Comparison of ENCODE assay signal across 8 cellular contexts in the genomic region with DNA sequence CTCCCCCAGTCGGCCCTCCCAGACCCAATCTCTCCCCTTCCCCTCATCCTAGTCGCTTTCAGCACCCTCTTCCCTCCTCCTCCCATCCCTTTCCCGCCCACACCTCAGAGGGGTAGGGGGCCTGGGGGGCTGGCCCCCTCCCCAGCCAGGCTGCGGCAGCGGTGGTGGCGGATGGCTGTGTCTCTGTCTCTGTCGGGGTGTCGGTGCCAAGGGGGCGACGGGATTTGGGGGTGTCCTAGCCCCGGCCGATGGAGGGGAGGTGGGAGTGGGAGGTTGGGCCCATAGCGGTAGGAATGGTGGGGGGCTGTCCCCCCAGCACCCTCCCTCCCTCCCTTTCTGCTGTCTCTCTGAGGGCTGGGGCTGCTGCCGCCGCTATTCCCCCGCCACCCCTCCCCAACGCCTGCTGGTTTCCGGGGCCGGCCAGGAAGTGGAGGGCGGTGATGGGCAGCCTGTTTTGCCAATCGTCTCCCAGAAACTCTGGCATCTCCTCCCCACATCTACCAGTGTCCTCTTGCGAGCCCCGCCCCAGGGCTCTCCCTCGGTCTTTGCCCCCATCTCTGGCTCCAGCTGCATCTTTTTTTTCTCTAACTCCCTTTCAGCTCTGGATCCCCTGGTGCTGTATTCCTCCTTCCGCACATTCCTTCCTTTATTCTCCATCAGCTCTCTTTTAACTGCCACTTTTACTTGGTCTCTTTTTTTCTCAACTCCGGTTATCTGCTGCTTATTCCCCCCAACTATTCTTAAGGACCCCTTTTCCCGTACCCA. TPM values are rescaled to one million over a fixed set of nuclear protein-coding genes. Genes with fewer than 3 reads are reported as not detected.
DNase-seq lines count a peak whose midpoint lies in the region; ATAC-seq, FAIRE-seq and TF ChIP-seq lines count a peak whose summit lies in the region.

A gene with protein sequence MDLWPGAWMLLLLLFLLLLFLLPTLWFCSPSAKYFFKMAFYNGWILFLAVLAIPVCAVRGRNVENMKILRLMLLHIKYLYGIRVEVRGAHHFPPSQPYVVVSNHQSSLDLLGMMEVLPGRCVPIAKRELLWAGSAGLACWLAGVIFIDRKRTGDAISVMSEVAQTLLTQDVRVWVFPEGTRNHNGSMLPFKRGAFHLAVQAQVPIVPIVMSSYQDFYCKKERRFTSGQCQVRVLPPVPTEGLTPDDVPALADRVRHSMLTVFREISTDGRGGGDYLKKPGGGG (minus strand): TSS at position 374 of the 765 bp plus-strand sequence. CDS start 4,588 bp downstream, outside the sequence.

- H3K27me3 Mint-ChIP-seq in T-helper 1 cell treated with Interleukin-12 subunit alpha and Interleukin-12 subunit beta and Interleukin-4 antibody, amounts not matched to agents 30 μg/mL and 1 μg/mL, for 36 hours (ENCODE audit: low read depth) = no peaks in the 10 kb centered on the region

- H3K9me3 Mint-ChIP-seq in T-helper 1 cell treated with Interleukin-12 subunit alpha and Interleukin-12 subunit beta and Interleukin-4 antibody, amounts not matched to agents 30 μg/mL and 1 μg/mL, for 36 hours = no peaks in the 10 kb centered on the region

- H3K36me3 ChIP-seq in heart left ventricle (peaks cover 0 to 22% (median 15%) of the 10 kb centered on the region in 9 donors), tibial nerve (peaks cover 0 to 20% (median 0%) of the 10 kb centered on the region in 3 donors)

- H3K9me3 ChIP-seq in heart left ventricle (no peaks in the 10 kb centered on the region), tibial nerve (no peaks in the 10 kb centered on the region)

- H3K36me3 Mint-ChIP-seq in T-helper 1 cell treated with Interleukin-12 subunit alpha and Interleukin-12 subunit beta and Interleukin-4 antibody, amounts not matched to agents 30 μg/mL and 1 μg/mL, for 36 hours (ENCODE audit: low read depth) = peaks cover 19% of the 10 kb centered on the region

- peak within 1 kb of the TSS; percentile 87 to 100 (median 97) for H3K27ac ChIP-seq in heart left ventricle
- H3K27ac ChIP-seq in tibial nerve = peak within 1 kb of the TSS; percentile 91 to 100 (median 95)

- peaks cover 11 to 57% (median 38%) of the 10 kb centered on the region in 12 donors for H3K4me1 ChIP-seq in heart left ventricle
- H3K4me1 ChIP-seq in tibial nerve = peaks cover 0 to 66% (median 32%) of the 10 kb centered on the region in 4 donors

- TF ChIP-seq CTCF in heart left ventricle (IDR thresholded peaks at IDR 0.05) = no peak
- TF ChIP-seq CTCF in tibial nerve (IDR thresholded peaks at IDR 0.05) = no peak

- peak within 1 kb of the TSS; percentile 99 for H3K4me3 Mint-ChIP-seq in T-helper 1 cell treated with Interleukin-12 subunit alpha and Interleukin-12 subunit beta and Interleukin-4 antibody, amounts not matched to agents 30 μg/mL and 1 μg/mL, for 36 hours

- peak within 1 kb of the TSS; percentile 61 to 99 (median 88) for H3K4me3 ChIP-seq in heart left ventricle
- peak within 1 kb of the TSS; percentile 67 to 88 (median 73) for H3K4me3 ChIP-seq in tibial nerve

- peak; percentile 46 for ATAC-seq in HG02642 (IDR thresholded peaks at IDR 0.05; ENCODE audit: poor library complexity, unreplicated experiment)
- ATAC-seq in heart left ventricle = peak; percentile 65 to 77 (median 75)

- TF ChIP-seq EP300 in tibial nerve (IDR thresholded peaks at IDR 0.05) = peak; percentile 64 to 93

- WGBS in heart left ventricle, 4 donors = 0 to 1% (median 1%) methylated on average over 16 to 27 of the region's 27 CpGs
- WGBS in tibial nerve, 2 donors = 1 to 2% methylated on average over 27 of the region's 27 CpGs

- peak; percentile 90 to 95 for DNase-seq in NCI-H187 (lab: John Stamatoyannopoulos, UW)
- peak; percentile 96 for DNase-seq in amniotic epithelial cell (ENCODE audit: low read depth)
- peak; percentile 98 to 100 (median 99) for DNase-seq in heart left ventricle
- peak; percentile 98 for DNase-seq in pons (ENCODE audit: low spot score)
- DNase-seq in tibial nerve (ENCODE audit: low spot score in 2 of 2) = peak; percentile 95 to 97

- TF ChIP-seq POLR2A in heart left ventricle (IDR thresholded peaks at IDR 0.05) = peak in 1 of 2 donors; percentile 78
- TF ChIP-seq POLR2A in tibial nerve (IDR thresholded peaks at IDR 0.05) = peak; percentile 56 to 84

- peaks cover 65% of the 10 kb centered on the region for H3K4me1 Mint-ChIP-seq in T-helper 1 cell treated with Interleukin-12 subunit alpha and Interleukin-12 subunit beta and Interleukin-4 antibody, amounts not matched to agents 30 μg/mL and 1 μg/mL, for 36 hours (ENCODE audit: low read depth)

- H3K27me3 ChIP-seq in heart left ventricle (no peaks in the 10 kb centered on the region), tibial nerve (no peaks in the 10 kb centered on the region)

- FAIRE-seq in G401.6 (lab: Jason Lieb, UNC) = peak; percentile 73

- intact Hi-C loops in heart left ventricle (cut with DNase I) = loop anchor here in 4 of 10 donors (1.0 to 10.0 kb wide), 6 partner anchors 21 to 511 kb away; a partner anchor contains a TSS

- peak within 1 kb of the TSS; percentile 99 for H3K27ac Mint-ChIP-seq in T-helper 1 cell treated with Interleukin-12 subunit alpha and Interleukin-12 subunit beta and Interleukin-4 antibody, amounts not matched to agents 30 μg/mL and 1 μg/mL, for 36 hours

RNA-seq across cellular contexts. Expression of the gene that starts here (rescaled TPM):
- total RNA-seq in heart left ventricle = 10 to 100 TPM; 45.5 to 61.7 (median 51.0) TPM
- polyA plus RNA-seq in heart left ventricle = 10 to 100 TPM; 43.5 to 79.1 TPM
- 10 to 100 TPM; 45.3 to 52.2 (median 48.1) TPM for total RNA-seq in tibial nerve

Comparison
In these comparisons a context has a peak if more than half of its experiments do, and no peak if none do; other contexts are left out.
1. Peak in every context shown above with its lines: DNase-seq, ATAC-seq, H3K4me3 ChIP-seq and H3K27ac ChIP-seq.